ENCODE assay signal across 1 cellular context in the genomic region with DNA sequence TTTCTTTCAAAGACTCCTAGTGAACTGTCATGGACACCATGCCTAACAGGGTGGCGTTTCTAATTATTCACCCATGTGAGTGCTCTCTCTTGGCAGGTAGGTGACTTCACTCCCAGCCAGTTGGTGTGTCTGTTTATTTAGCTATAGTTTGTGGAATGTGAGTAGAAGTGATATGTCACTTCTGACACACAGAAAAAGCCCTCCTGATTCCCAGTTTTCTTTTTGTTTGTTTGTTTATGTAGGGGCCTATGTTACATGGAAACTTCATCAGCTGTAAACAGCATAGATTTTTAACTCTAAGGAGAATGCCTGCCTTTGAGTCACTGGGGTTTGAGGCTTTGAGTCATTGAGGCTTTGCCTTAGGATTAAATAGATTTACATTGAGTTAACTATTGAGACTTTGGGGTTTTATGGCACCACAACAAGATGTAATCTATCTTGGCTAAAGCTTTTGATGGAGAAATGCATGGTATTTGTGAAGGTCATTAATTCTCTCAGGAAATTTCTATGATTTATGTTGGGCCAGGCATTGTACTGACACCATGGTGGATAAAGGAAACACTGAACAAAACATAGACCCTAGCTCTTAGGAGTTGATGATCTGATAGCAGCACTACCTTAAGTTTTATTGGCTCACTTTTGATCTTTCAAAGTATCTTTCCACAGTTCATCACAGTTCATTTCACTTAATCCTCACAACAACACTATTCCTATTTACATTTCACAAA.
TF ChIP-seq lines count a peak whose summit lies in the region.

No MANE protein-coding gene starts in this region.

TF ChIP-seq in H1, 55 proteins besides CTCF, POLR2A, EP300 and RAD21 (continued from another document):
- TF ChIP-seq EZH2 (IDR thresholded peaks at IDR 0.05; ENCODE audit: low read depth, low read length, severe bottlenecking) (no peak), ZNF274 (IDR thresholded peaks at IDR 0.05; ENCODE audit: borderline replicate concordance, extremely low read depth, low read length) (no peak), ASH2L (IDR thresholded peaks at IDR 0.05; ENCODE audit: low read length) (no peak)
- TF ChIP-seq, protein P1, sequence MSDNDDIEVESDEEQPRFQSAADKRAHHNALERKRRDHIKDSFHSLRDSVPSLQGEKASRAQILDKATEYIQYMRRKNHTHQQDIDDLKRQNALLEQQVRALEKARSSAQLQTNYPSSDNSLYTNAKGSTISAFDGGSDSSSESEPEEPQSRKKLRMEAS (IDR thresholded peaks at IDR 0.05): no peak
- TF ChIP-seq, protein P2, sequence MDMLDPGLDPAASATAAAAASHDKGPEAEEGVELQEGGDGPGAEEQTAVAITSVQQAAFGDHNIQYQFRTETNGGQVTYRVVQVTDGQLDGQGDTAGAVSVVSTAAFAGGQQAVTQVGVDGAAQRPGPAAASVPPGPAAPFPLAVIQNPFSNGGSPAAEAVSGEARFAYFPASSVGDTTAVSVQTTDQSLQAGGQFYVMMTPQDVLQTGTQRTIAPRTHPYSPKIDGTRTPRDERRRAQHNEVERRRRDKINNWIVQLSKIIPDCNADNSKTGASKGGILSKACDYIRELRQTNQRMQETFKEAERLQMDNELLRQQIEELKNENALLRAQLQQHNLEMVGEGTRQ (IDR thresholded peaks at IDR 0.05; ENCODE audit: low read length): no peak
